ENCODE assay signal across 8 cellular contexts in genomic region chr1:48093696-48094518, GRCh38.
DNase-seq lines count a peak whose midpoint lies in the region; ATAC-seq, FAIRE-seq and TF ChIP-seq lines count a peak whose summit lies in the region.

No MANE protein-coding gene starts in this region.

- H3F3A ChIP-seq in smooth muscle cell (ENCODE audit: low read depth), result no peaks in the 10 kb centered on the region

- no peak for TF ChIP-seq POLR2A in H54 (IDR thresholded peaks at IDR 0.05; ENCODE audit: low read depth, low read length)

- H2AFZ ChIP-seq in smooth muscle cell (ENCODE audit: low read depth), result no peak overlapping the region

- no peaks in the 10 kb centered on the region for H3K36me3 ChIP-seq in SJCRH30
- no peaks in the 10 kb centered on the region for H3K36me3 ChIP-seq in smooth muscle cell (ENCODE audit: low read depth)

- peak; percentile 60 for ATAC-seq in left ventricle myocardium superior

- DNase-seq in GDM1 (lab: John Stamatoyannopoulos, UW), result peak; percentile 33
- DNase-seq in H54 (ENCODE audit: insufficient read length, low spot score), result peak; percentile 30
- peak; percentile 90 for DNase-seq in LoVo (ENCODE audit: low spot score)
- DNase-seq in SJCRH30, result peak; percentile 65 to 77
- DNase-seq in activated naive CD4-positive, alpha-beta T cell treated with Interleukin-2 at 50 U/mL for 16 hours, result peak; percentile 65
- DNase-seq in left ventricle myocardium superior, result peak; percentile 63
- no peak for DNase-seq in smooth muscle cell (lab: John Stamatoyannopoulos, UW; ENCODE audit: unreplicated experiment)
- DNase-seq in OCI-M2 (lab: John Stamatoyannopoulos, UW; ENCODE audit: unreplicated experiment), result no peak

- no peaks in the 10 kb centered on the region for H3K79me2 ChIP-seq in smooth muscle cell (ENCODE audit: low read depth)

- intact Hi-C loops in left ventricle myocardium superior (cut with micrococcal nuclease), result no loop called here

- H3K4me2 ChIP-seq in smooth muscle cell, result no peak overlapping the region

- H3K27me3 ChIP-seq in SJCRH30 (0 out of 2 replicates have a peak, but pooled peaks cover 3% of the 10 kb centered on the region), smooth muscle cell (ENCODE audit: low read depth) (peaks cover 51% of the 10 kb centered on the region)

- H3K9me3 ChIP-seq in SJCRH30 (replicated peaks), result no peaks in the 10 kb centered on the region
- H3K9me3 ChIP-seq in smooth muscle cell (replicated peaks; ENCODE audit: low read depth), result no peaks in the 10 kb centered on the region

- peak; percentile 75 for TF ChIP-seq CTCF in smooth muscle cell (IDR thresholded peaks at IDR 0.05; ENCODE audit: borderline replicate concordance, insufficient read depth, poor library complexity, severe bottlenecking)

- no peaks in the 10 kb centered on the region for H4K20me1 ChIP-seq in smooth muscle cell (ENCODE audit: low read depth)

- 35% methylated on average over 24 of the region's 24 CpGs for WGBS in smooth muscle cell (ENCODE audit: low lambda C conversion rate)

- no peak overlapping the region for H3K4me3 ChIP-seq in SJCRH30
- no peak overlapping the region for H3K4me3 ChIP-seq in smooth muscle cell

- no peak overlapping the region for H3K9ac ChIP-seq in smooth muscle cell (ENCODE audit: low read depth)

- H3K27ac ChIP-seq in SJCRH30, result no peak overlapping the region
- H3K27ac ChIP-seq in smooth muscle cell (ENCODE audit: low read depth), result no peak overlapping the region

- H3K4me1 ChIP-seq in SJCRH30 (peaks cover 8% of the 10 kb centered on the region), smooth muscle cell (ENCODE audit: low read depth) (no peaks in the 10 kb centered on the region)

- no peak for FAIRE-seq in H54 (lab: Jason Lieb, UNC)

Comparison
In these comparisons a context has a peak if more than half of its experiments do, and no peak if none do; other contexts are left out.
1. DNase-seq: peak in GDM1 (single experiment), H54 (single experiment), LoVo (single experiment), SJCRH30 (2 of 2), activated naive CD4-positive, alpha-beta T cell treated with Interleukin-2 at 50 U/mL for 16 hours (single experiment) and left ventricle myocardium superior (single experiment); none in smooth muscle cell (single experiment) and OCI-M2 (single experiment).